18 cellular contexts compared by ENCODE assay signal in genomic region chr1:48757363-48757762, GRCh38. TPM values are rescaled to one million over a fixed set of nuclear protein-coding genes. Genes with fewer than 3 reads are reported as not detected.
DNase-seq lines count a peak whose midpoint lies in the region; ATAC-seq and TF ChIP-seq lines count a peak whose summit lies in the region.
"Had no signal": no experiment of that assay in that cellular context is flagged by ENCODE, and none has a peak within 500 bp of the region (broad histone marks: within the 10 kb centered on the region; RNA-seq: fewer than 3 reads in every experiment).

No MANE protein-coding gene starts in this region.

- CTCF ChIA-PET in activated B cell treated with CpG ODN at 0.5 μM for 24 hours (lab: Charles Lee): interaction anchor here (1.5 kb wide), 1 partner anchor 80 kb away, joined by 3 read pairs; no protein-coding TSS in a partner anchor

- H3K27me3 Mint-ChIP-seq in activated B cell treated with CpG ODN at 0.5 μM for 24 hours: no peaks in the 10 kb centered on the region
- H3K27me3 Mint-ChIP-seq: IgD-negative memory B cell had no signal

- no peaks in the 10 kb centered on the region for H3K9me3 Mint-ChIP-seq in activated B cell treated with CpG ODN at 0.5 μM for 24 hours
- H3K9me3 Mint-ChIP-seq: IgD-negative memory B cell had no signal

- no peaks in the 10 kb centered on the region for H3K27me3 ChIP-seq in upper lobe of right lung
- H3K27me3 ChIP-seq: BE2C, SJCRH30 had no signal

- TF ChIP-seq CTCF in GM13976 (IDR thresholded peaks at IDR 0.05; ENCODE audit: borderline replicate concordance, control extremely low read depth, extremely low read depth, insufficient read depth, missing control alignments) (no peak), activated B cell treated with CpG ODN at 0.5 μM for 24 hours (IDR thresholded peaks at IDR 0.05) (no peak), upper lobe of right lung (IDR thresholded peaks at IDR 0.05) (no peak)

- no peak overlapping the region for H3K27ac ChIP-seq in upper lobe of right lung
- H3K27ac ChIP-seq: RWPE1, SJCRH30 had no signal

- peak; percentile 55 for ATAC-seq in GM18519 (IDR thresholded peaks at IDR 0.05; ENCODE audit: low FRiP score, unreplicated experiment)
- peak; percentile 63 for ATAC-seq in GM19395 (IDR thresholded peaks at IDR 0.05; ENCODE audit: unreplicated experiment)
- peak; percentile 65 for ATAC-seq in activated B cell treated with CpG ODN at 0.5 μM for 24 hours (ENCODE audit: low read depth)
- ATAC-seq in upper lobe of right lung: no peak

- peaks cover 77% of the 10 kb centered on the region for H3K4me1 Mint-ChIP-seq in activated B cell treated with CpG ODN at 0.5 μM for 24 hours
- H3K4me1 Mint-ChIP-seq: CD4-positive, alpha-beta memory T cell had no signal

- peak; percentile 53 for DNase-seq in GM13976 (ENCODE audit: low spot score)
- no peak for DNase-seq in activated B cell treated with CpG ODN at 0.5 μM for 24 hours
- DNase-seq in upper lobe of right lung: no peak
- DNase-seq in globus pallidus (ENCODE audit: low spot score): no peak
- DNase-seq in NCI-H1694 (lab: John Stamatoyannopoulos, UW): no peak
- DNase-seq: BE2C; CD4-positive, alpha-beta memory T cell; DMS79 treated with DMSO at 0.1 percent for 48 hours; NCI-H1417 treated with DMSO at 0.1 percent for 48 hours; NCI-H2081; NCI-H2227 treated with DMSO at 0.1 percent for 48 hours; NCI-H524 treated with DMSO at 0.1 percent for 48 hours; NK-92 treated with Interleukin-12 subunit alpha and Interleukin-12 subunit beta, amount 100 ng/mL, for 24 hours; SJCRH30 had no signal

- H3K4me1 ChIP-seq in upper lobe of right lung: no peaks in the 10 kb centered on the region
- H3K4me1 ChIP-seq: BE2C, SJCRH30 had no signal

- no peak overlapping the region for H3K4me3 Mint-ChIP-seq in activated B cell treated with CpG ODN at 0.5 μM for 24 hours
- H3K4me3 Mint-ChIP-seq: CD4-positive, alpha-beta memory T cell had no signal

- in situ Hi-C loops in GM13976 (cut with MboI; ENCODE audit: low sequenced_read_pairs, unreplicated experiment): no loop called here

- POLR2A ChIA-PET in activated B cell treated with CpG ODN at 0.5 μM for 24 hours (lab: Charles Lee): interaction anchor here (1.2 kb wide), 1 partner anchor 32 kb away, joined by 3 read pairs; no protein-coding TSS in a partner anchor

- H3K36me3 Mint-ChIP-seq in activated B cell treated with CpG ODN at 0.5 μM for 24 hours (ENCODE audit: low read depth): peaks cover 86% of the 10 kb centered on the region

- peaks cover 26% of the 10 kb centered on the region for H3K36me3 ChIP-seq in upper lobe of right lung
- H3K36me3 ChIP-seq: BE2C had no signal

- no peaks in the 10 kb centered on the region for H3K9me3 ChIP-seq in upper lobe of right lung
- H3K9me3 ChIP-seq: BE2C, SJCRH30 had no signal

- no peak overlapping the region for H3K4me3 ChIP-seq in upper lobe of right lung
- H3K4me3 ChIP-seq: SJCRH30 had no signal

- peak overlapping the region; percentile 77 for H3K27ac Mint-ChIP-seq in activated B cell treated with CpG ODN at 0.5 μM for 24 hours
- H3K27ac Mint-ChIP-seq: CD4-positive, alpha-beta memory T cell had no signal

- intact Hi-C loops in activated B cell treated with CpG ODN at 0.5 μM for 24 hours (cut with micrococcal nuclease): loop anchor here (1.0 to 5.0 kb wide), 3 partner anchors 11 to 35 kb away; partner anchors contain the start of gene BEND5
- intact Hi-C loops in upper lobe of right lung (cut with DNase I): no loop called here

RNA-seq across cellular contexts. Expression of gene BEND5, which starts 19.3 kb away (rescaled TPM):
- total RNA-seq in activated B cell treated with CpG ODN at 0.5 μM for 24 hours: 14.5 and 17.9 TPM in 2 replicates
- 3.4 TPM for total RNA-seq in upper lobe of right lung
